In the genomic region with DNA sequence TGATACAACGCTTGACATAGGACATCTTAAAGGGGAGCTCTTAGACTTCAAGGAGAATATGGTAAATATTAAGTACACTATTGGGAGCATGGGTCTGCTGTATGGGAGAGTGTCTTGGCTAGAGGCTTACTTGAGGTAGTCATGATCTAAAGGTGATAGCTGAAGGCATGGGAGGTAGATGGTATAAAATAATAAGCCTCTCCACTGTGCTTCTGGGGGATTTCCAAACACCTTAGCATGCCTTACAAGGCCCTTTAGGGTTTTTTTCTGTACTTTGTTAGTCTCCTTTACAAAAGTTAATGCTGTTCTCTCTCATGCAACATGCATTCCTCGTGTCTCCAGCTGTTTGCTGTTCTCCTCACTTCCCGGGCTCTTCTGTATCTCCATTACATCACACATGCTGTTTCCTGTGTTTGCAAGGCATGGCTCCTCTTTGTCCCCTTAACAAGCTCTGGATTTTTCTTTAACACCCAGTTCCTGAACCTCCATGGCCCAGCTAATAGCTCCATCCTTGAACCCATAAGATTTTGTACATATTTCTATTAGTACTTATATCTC, we compare ENCODE assay signal across 23 cellular contexts.
"Had no signal": no experiment of that assay in that cellular context is flagged by ENCODE, and none has a peak within 500 bp of the region (broad histone marks: within the 10 kb centered on the region; RNA-seq: fewer than 3 reads in every experiment).

No MANE protein-coding gene starts in this region.

- FAIRE-seq: bronchial epithelial cell, endometrium, islet of Langerhans had no signal

- H3K27ac ChIP-seq: heart right ventricle, parathyroid adenoma, thyroid gland had no signal

- H3K4me1 ChIP-seq: parathyroid adenoma, thyroid gland had no signal

- H2AFZ ChIP-seq: parathyroid adenoma had no signal

- H3K27me3 ChIP-seq: heart right ventricle, thyroid gland had no signal

- H3K36me3 ChIP-seq: heart right ventricle, thyroid gland had no signal

- DNase-seq: activated B cell treated with CpG ODN at 0.5 μM for 24 hours; activated CD4-positive, alpha-beta memory T cell treated with anti-CD3 and anti-CD28 coated beads for 36 hours; activated CD4-positive, alpha-beta T cell treated with anti-CD3 and anti-CD28 coated beads for 36 hours; activated effector memory CD4-positive, alpha-beta T cell treated with Interleukin-2 at 50 U/mL for 16 hours; activated naive CD4-positive, alpha-beta T cell treated with anti-CD3 and anti-CD28 coated beads for 36 hours; activated naive CD8-positive, alpha-beta T cell treated with anti-CD3 and anti-CD28 coated beads, Interleukin-2, amount 10 ng/mL, durations not matched to agents 7 days and 5 days; activated T-cell treated with anti-CD3 and anti-CD28 coated beads, Interleukin-2, amount 50 U/mL, for 72 hours; amygdala; effector CD4-positive, alpha-beta T cell; heart right ventricle; left ventricle myocardium superior; midbrain; nephron progenitor cell; right cardiac atrium; stimulated activated CD4-positive, alpha-beta T cell treated with anti-CD3 and anti-CD28 coated beads, Interleukin-12 subunit alpha, Interleukin-12 subunit beta, amount 100 ng/mL, for 4 hours; stimulated activated CD4-positive, alpha-beta T cell treated with anti-CD3 and anti-CD28 coated beads, Interleukin-4, amount 100 ng/mL, for 4 hours; substantia nigra; T-helper 17 cell; thyroid gland had no signal

- ATAC-seq: activated CD4-positive, alpha-beta T cell treated with anti-CD3 and anti-CD28 coated beads for 36 hours; activated T-cell treated with anti-CD3 and anti-CD28 coated beads, Interleukin-2, amount 50 U/mL, for 72 hours; left ventricle myocardium superior; right cardiac atrium; T-helper 17 cell had no signal

- H3K79me2 ChIP-seq: parathyroid adenoma had no signal

- H3K9me3 ChIP-seq: heart right ventricle, thyroid gland had no signal

- H3K4me3 ChIP-seq: heart right ventricle, thyroid gland had no signal
